26 cellular contexts compared by ENCODE assay signal in the genomic region with DNA sequence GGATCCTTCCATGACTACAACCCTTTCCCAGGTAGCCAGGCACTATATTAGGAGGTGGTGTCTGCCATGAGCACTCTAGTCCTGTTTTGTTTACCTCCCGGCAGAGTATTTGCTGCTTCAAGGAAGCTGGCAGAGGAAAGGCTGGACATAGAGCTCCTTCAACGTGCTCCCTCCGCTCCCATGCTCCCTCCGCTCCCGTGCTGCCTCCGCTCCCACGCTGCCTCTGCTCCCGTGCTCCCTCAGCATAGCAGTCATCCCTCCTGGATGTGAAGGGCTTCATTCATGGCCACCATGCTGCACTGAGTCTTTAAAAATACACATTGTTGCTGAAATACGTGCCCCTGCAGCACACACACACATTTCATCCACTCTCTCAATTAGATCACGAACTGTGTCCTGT.
"Had no signal": no experiment of that assay in that cellular context is flagged by ENCODE, and none has a peak within 500 bp of the region (broad histone marks: within the 10 kb centered on the region; RNA-seq: fewer than 3 reads in every experiment).

No MANE protein-coding gene starts in this region.

- H3K27me3 ChIP-seq: SJSA1 had no signal

- H3K27ac Mint-ChIP-seq: IgD-negative memory B cell had no signal

- DNase-seq: Kasumi-1, NCI-H1092, NCI-H1105 treated with DMSO at 0.1 percent for 48 hours, NCI-H1417 treated with DMSO at 0.1 percent for 48 hours, NCI-H146, NCI-H1694 treated with DMSO at 0.1 percent for 48 hours, NCI-H1930, NCI-H2081, NCI-H2171, NCI-H226, NCI-H446, NCI-H510A, NCI-H524 treated with DMSO at 0.1 percent for 48 hours, NCI-H69, NCI-H774, Right ventricle myocardium superior, RPMI8226, SIG-M5 had no signal

- H3K36me3 ChIP-seq: SJSA1 had no signal

- H3K4me3 Mint-ChIP-seq: IgD-negative memory B cell had no signal

- H3K4me1 ChIP-seq: SJSA1 had no signal

- FAIRE-seq: HTR-8/SVneo, K562, RCC 7860 had no signal

- H3K27me3 Mint-ChIP-seq: IgD-negative memory B cell had no signal

- H3K36me3 Mint-ChIP-seq: IgD-negative memory B cell had no signal

- H3K9ac ChIP-seq: KMS-11 had no signal

- H3K4me2 ChIP-seq: KMS-11 had no signal

- H3K9me3 ChIP-seq: SJSA1 had no signal

- H3K27ac ChIP-seq: HL-60, KMS-11, SJSA1, SK-N-MC had no signal

- H3K4me3 ChIP-seq: K562, SJSA1, SK-N-MC had no signal
